20 cellular contexts compared by ENCODE assay signal in the genomic region with DNA sequence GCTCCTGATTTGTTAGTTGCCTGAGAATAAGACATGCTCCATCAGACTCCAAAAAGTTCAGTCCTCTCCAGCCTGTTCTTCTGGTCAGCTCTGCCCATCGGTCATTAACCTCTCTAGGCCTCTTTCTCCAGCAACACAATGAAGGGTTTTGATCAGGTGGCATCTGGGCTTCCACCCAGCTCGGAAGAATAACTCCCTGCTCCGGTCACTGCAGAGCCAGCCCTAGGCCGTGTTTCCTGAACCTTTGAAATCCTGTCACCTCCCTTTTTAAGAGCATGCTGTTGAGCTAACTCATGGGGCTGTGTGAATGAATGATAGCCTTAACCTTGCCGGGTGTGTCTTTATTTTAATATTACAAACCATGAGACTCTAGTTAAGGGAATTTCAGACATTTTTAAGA.
DNase-seq lines count a peak whose midpoint lies in the region; ATAC-seq and TF ChIP-seq lines count a peak whose summit lies in the region.
"Had no signal": no experiment of that assay in that cellular context is flagged by ENCODE, and none has a peak within 500 bp of the region (broad histone marks: within the 10 kb centered on the region; RNA-seq: fewer than 3 reads in every experiment).

No MANE protein-coding gene starts in this region.

- H3K4me3 Mint-ChIP-seq in T-helper 17 cell = no peak overlapping the region
- H3K4me3 Mint-ChIP-seq: B cell; CD4-positive, alpha-beta T cell; CD8-positive, alpha-beta T cell had no signal

- H3K4me2 ChIP-seq in parathyroid adenoma (ENCODE audit: low read length) = no peak overlapping the region
- H3K4me2 ChIP-seq: A549 had no signal

- no peaks in the 10 kb centered on the region for H3K36me3 Mint-ChIP-seq in T-helper 17 cell (ENCODE audit: low read depth)
- H3K36me3 Mint-ChIP-seq: CD8-positive, alpha-beta T cell had no signal

- H2AFZ ChIP-seq in parathyroid adenoma = peak overlapping the region; percentile 29

- DNase-seq in ELF-1 (ENCODE audit: low read depth, low spot score) = peak; percentile 6
- DNase-seq in left lobe of liver (ENCODE audit: low spot score) = no peak
- peak; percentile 64 to 75 for DNase-seq in thyroid gland
- no peak for DNase-seq in Peyer's patch
- no peak for DNase-seq in NCI-H187 treated with DMSO at 0.1 percent for 48 hours (lab: John Stamatoyannopoulos, UW)
- DNase-seq in T-helper 17 cell = no peak
- DNase-seq: AML-193; Caco-2; Calu3; CD4-positive, alpha-beta T cell; CD8-positive, alpha-beta T cell; DMS79 treated with DMSO at 0.1 percent for 48 hours; GDM1 had no signal

- no peak overlapping the region for H3K27ac ChIP-seq in parathyroid adenoma
- peak overlapping the region in 1 of 3 donors; percentile 39 for H3K27ac ChIP-seq in thyroid gland
- H3K27ac ChIP-seq in Peyer's patch = no peak overlapping the region
- H3K27ac ChIP-seq: 22Rv1; A549; BLaER1 treated with 17β-estradiol and CSF1 and Interleukin-3, amounts not matched to agents 10 nM and 100 nM; C4-2B had no signal

- H3K4me1 Mint-ChIP-seq in T-helper 17 cell = peaks cover 11% of the 10 kb centered on the region

- WGBS in thyroid gland, 2 donors = 37 to 44% methylated on average over 5 of the region's 5 CpGs

- H3K9me3 ChIP-seq in parathyroid adenoma (ENCODE audit: control insufficient read depth, low read length) = no peaks in the 10 kb centered on the region
- no peaks in the 10 kb centered on the region for H3K9me3 ChIP-seq in thyroid gland
- no peaks in the 10 kb centered on the region for H3K9me3 ChIP-seq in Peyer's patch
- H3K9me3 ChIP-seq in T-helper 17 cell (ENCODE audit: control insufficient read depth, low read length, poor library complexity, severe bottlenecking) = no peaks in the 10 kb centered on the region
- H3K9me3 ChIP-seq: A549, Caco-2 had no signal

- no peak overlapping the region for H3K9ac ChIP-seq in parathyroid adenoma
- H3K9ac ChIP-seq: BLaER1 treated with 17β-estradiol and CSF1 and Interleukin-3, amounts not matched to agents 10 nM and 100 nM had no signal

- H3K36me3 ChIP-seq in parathyroid adenoma (ENCODE audit: control insufficient read depth, insufficient read depth, low read length) (peaks cover 2% of the 10 kb centered on the region), thyroid gland (no peaks in the 10 kb centered on the region), Peyer's patch (no peaks in the 10 kb centered on the region)
- H3K36me3 ChIP-seq: BLaER1 treated with 17β-estradiol and CSF1 and Interleukin-3, amounts not matched to agents 10 nM and 100 nM had no signal

- peaks cover 24% of the 10 kb centered on the region for H3K27me3 Mint-ChIP-seq in T-helper 17 cell

- H3K27me3 ChIP-seq in parathyroid adenoma (ENCODE audit: control insufficient read depth, insufficient read depth, low read length) (no peaks in the 10 kb centered on the region), thyroid gland (no peaks in the 10 kb centered on the region), Peyer's patch (no peaks in the 10 kb centered on the region)
- H3K27me3 ChIP-seq: BLaER1 treated with 17β-estradiol and CSF1 and Interleukin-3, amounts not matched to agents 10 nM and 100 nM had no signal

- H3K4me3 ChIP-seq in parathyroid adenoma (ENCODE audit: low read depth, low read length) (no peak overlapping the region), thyroid gland (replicated peaks in 1 of 3) (no peak overlapping the region), Peyer's patch (no peak overlapping the region)
- H3K4me3 ChIP-seq: A549; BLaER1 treated with 17β-estradiol and CSF1 and Interleukin-3, amounts not matched to agents 10 nM and 100 nM; GM12878 had no signal

- peak; percentile 41 for ATAC-seq in left lobe of liver
- ATAC-seq in T-helper 17 cell = no peak
- ATAC-seq: A549; CD8-positive, alpha-beta T cell; GM12878 had no signal

- H3K79me2 ChIP-seq in parathyroid adenoma = no peaks in the 10 kb centered on the region

- H3K27ac Mint-ChIP-seq in T-helper 17 cell = no peak overlapping the region
- H3K27ac Mint-ChIP-seq: B cell; CD4-positive, alpha-beta T cell; CD8-positive, alpha-beta T cell had no signal

- no peak for TF ChIP-seq POLR2A in thyroid gland (IDR thresholded peaks at IDR 0.05)
- TF ChIP-seq POLR2A in Peyer's patch (IDR thresholded peaks at IDR 0.05) = no peak

- H3K4me1 ChIP-seq in parathyroid adenoma = no peaks in the 10 kb centered on the region
- peaks cover 0 to 6% of the 10 kb centered on the region in 2 donors for H3K4me1 ChIP-seq in thyroid gland
- H3K4me1 ChIP-seq in Peyer's patch = no peaks in the 10 kb centered on the region
- H3K4me1 ChIP-seq: A549, Caco-2 had no signal

- no peak for TF ChIP-seq CTCF in parathyroid adenoma (IDR thresholded peaks at IDR 0.05)
- no peak for TF ChIP-seq CTCF in thyroid gland (IDR thresholded peaks at IDR 0.05)
- no peak for TF ChIP-seq CTCF in Peyer's patch (IDR thresholded peaks at IDR 0.05)

- intact Hi-C loops in thyroid gland (cut with DNase I) = loop anchor here (10.0 kb wide), 2 partner anchors 763 to 1083 kb away; no protein-coding TSS in a partner anchor

Comparison
In these comparisons a context has a peak if more than half of its experiments do, and no peak if none do; other contexts are left out.
1. DNase-seq: peak in ELF-1 (single experiment) and thyroid gland (2 of 2); none in left lobe of liver (single experiment), Peyer's patch (0 of 3), NCI-H187 treated with DMSO at 0.1 percent for 48 hours (single experiment) and T-helper 17 cell (0 of 3).